8 cellular contexts compared by ENCODE assay signal in genomic region chr3:100993309-100993708, GRCh38. TPM values are rescaled to one million over a fixed set of nuclear protein-coding genes. Genes with fewer than 3 reads are reported as not detected.
A peak's percentile ranks its signal among the peaks of the same experiment; 100 is the strongest.
DNase-seq lines count a peak whose midpoint lies in the region; FAIRE-seq lines count a peak whose summit lies in the region.

Gene ABI3BP, minus strand, starts transcription at chr3:100993421. Its CDS starts 37 bp downstream, at chr3:100993384.

- H3K27me3 ChIP-seq in small intestine (ENCODE audit: control insufficient read depth in 2 of 2, insufficient read depth in 2 of 2, low read length in 2 of 2) = no peaks in the 10 kb centered on the region

- H3K9me3 ChIP-seq in small intestine (ENCODE audit: control insufficient read depth, low read depth) = no peaks in the 10 kb centered on the region

- no peak within 1 kb of the TSS for H3K4me3 ChIP-seq in small intestine (ENCODE audit: low read depth in 1 of 2, low read length in 2 of 2)

- H3K4me1 ChIP-seq in small intestine (ENCODE audit: control insufficient read depth in 2 of 2, insufficient read depth in 1 of 2, low read depth in 1 of 2, low read length in 1 of 2) = no peaks in the 10 kb centered on the region

- peak within 1 kb of the TSS; percentile 20 to 29 for H3K27ac ChIP-seq in small intestine (ENCODE audit: low read depth in 1 of 2, low read length in 1 of 2)

- no peaks in the 10 kb centered on the region for H3K36me3 ChIP-seq in small intestine (ENCODE audit: control insufficient read depth in 2 of 2, insufficient read depth in 2 of 2, low read length in 2 of 2)

- WGBS in small intestine, 3 donors = 5 to 23% (median 22%) methylated on average over 5 of the region's 5 CpGs

- DNase-seq in NCI-H82 (lab: John Stamatoyannopoulos, UW) (peak; percentile 49), NCI-H82 treated with DMSO at 0.1 percent for 48 hours (lab: John Stamatoyannopoulos, UW; ENCODE audit: unreplicated experiment) (no peak), astrocyte of the hippocampus (ENCODE audit: low read depth, low spot score) (peak; percentile 83), hypothalamus (lab: John Stamatoyannopoulos, UW) (peak in 26 of 51 donors; percentile 1 to 50 (median 11)), small intestine (peak; percentile 35), middle frontal gyrus (ENCODE audit: extremely low spot score, low spot score) (no peak), HuH-7 (ENCODE audit: low spot score) (no peak), NCI-H187 (lab: John Stamatoyannopoulos, UW) (no peak)

- no peak for FAIRE-seq in small intestine (lab: Jason Lieb, UNC)

RNA-seq across cellular contexts. Expression of gene ABI3BP, which starts in this region (rescaled TPM):
- 10 to 100 TPM in 1 of 3 donors, under 1 TPM in 1, not detected in 1; 0.54 to 14.4 TPM for polyA plus RNA-seq in small intestine

Comparison
In these comparisons a context has a peak if more than half of its experiments do, and no peak if none do; other contexts are left out.
1. DNase-seq: peak in NCI-H82 (single experiment), astrocyte of the hippocampus (single experiment), hypothalamus (26 of 51) and small intestine (single experiment); none in NCI-H82 treated with DMSO at 0.1 percent for 48 hours (single experiment), middle frontal gyrus (single experiment), HuH-7 (single experiment) and NCI-H187 (0 of 2).